ENCODE assay signal across 19 cellular contexts in the genomic region with DNA sequence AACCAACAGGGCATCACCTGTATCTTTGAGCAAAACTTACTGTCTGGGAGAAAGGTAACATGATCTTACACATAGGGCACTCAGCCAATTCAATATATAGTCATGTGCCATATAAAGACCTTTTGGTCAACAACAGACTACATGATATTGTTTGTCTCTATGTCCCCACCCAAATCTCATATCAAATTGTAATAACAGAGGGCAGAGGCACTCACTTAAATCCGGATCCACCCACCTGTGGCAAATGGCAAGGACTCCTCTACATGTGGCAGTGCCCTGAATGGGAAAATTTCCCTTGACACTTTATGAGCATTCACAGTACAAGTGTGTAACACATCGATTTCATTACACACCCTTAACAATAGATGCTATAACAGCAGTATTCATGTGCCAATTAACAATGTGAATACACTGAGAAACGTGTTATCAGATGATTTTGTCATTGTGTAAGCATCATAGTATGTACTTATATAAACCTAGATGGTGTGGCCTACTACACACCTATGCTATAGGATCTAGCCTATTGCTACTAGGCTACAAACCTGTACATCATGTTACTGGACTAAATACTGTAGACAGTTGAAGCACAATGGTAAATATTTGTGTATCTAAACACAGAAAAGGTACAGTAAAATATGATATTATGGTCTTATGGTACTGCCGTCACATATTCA.
"Had no signal": no experiment of that assay in that cellular context is flagged by ENCODE, and none has a peak within 500 bp of the region (broad histone marks: within the 10 kb centered on the region; RNA-seq: fewer than 3 reads in every experiment).

No MANE protein-coding gene starts in this region.

- H3K4me3 ChIP-seq: SJSA1, SK-N-MC had no signal

- H3K9me3 ChIP-seq: SJSA1 had no signal

- DNase-seq: MV-4-11, NCI-H1048, NCI-H1105, NCI-H1417, NCI-H1436 treated with DMSO at 0.1 percent for 48 hours, NCI-H1694, NCI-H187 treated with DMSO at 0.1 percent for 48 hours, NCI-H2029 treated with DMSO at 0.1 percent for 48 hours, NCI-H2171, NCI-H226, NCI-H446, NCI-H510A, Right ventricle myocardium superior, RPMI8226, SIG-M5 had no signal

- H3K36me3 ChIP-seq: SJSA1 had no signal

- FAIRE-seq: RCC 7860 had no signal

- H3K27me3 ChIP-seq: SJSA1 had no signal

- H3K27ac ChIP-seq: HL-60, SJSA1, SK-N-MC had no signal
